8 cellular contexts compared by ENCODE assay signal in genomic region chr9:2602704-2603116, GRCh38. TPM values are rescaled to one million over a fixed set of nuclear protein-coding genes. Genes with fewer than 3 reads are reported as not detected.
DNase-seq lines count a peak whose midpoint lies in the region; ATAC-seq and TF ChIP-seq lines count a peak whose summit lies in the region.

No MANE protein-coding gene starts in this region.

- H3K27ac ChIP-seq in tibial artery = no peak overlapping the region

- H3K4me3 ChIP-seq in fibroblast of villous mesenchyme (ENCODE audit: low read depth, low read length) = no peak overlapping the region
- H3K4me3 ChIP-seq in tibial artery = no peak overlapping the region

- intact Hi-C loops in tibial artery (cut with DNase I; ENCODE audit: low total_unique reads) = no loop called here

- H3K27me3 ChIP-seq in tibial artery = no peaks in the 10 kb centered on the region

- DNase-seq in NCI-H1105 (lab: John Stamatoyannopoulos, UW) (peak; percentile 31), fibroblast of villous mesenchyme (ENCODE audit: low read depth) (peak; percentile 76), tibial artery (no peak), DMS114 treated with DMSO at 0.1 percent for 48 hours (lab: John Stamatoyannopoulos, UW; ENCODE audit: unreplicated experiment) (no peak), D341Med (ENCODE audit: low spot score) (no peak)
- DNase-seq in stimulated activated CD4-positive, alpha-beta T cell treated with anti-CD3 and anti-CD28 coated beads, Interleukin-1b, Interleukin-23, amount 100 ng/mL, for 48 hours = no peak

- no peaks in the 10 kb centered on the region for H3K36me3 ChIP-seq in tibial artery

- ATAC-seq in GM18499 (IDR thresholded peaks at IDR 0.05; ENCODE audit: insufficient read depth, unreplicated experiment) (peak; percentile 57), HG02623 (IDR thresholded peaks at IDR 0.05; ENCODE audit: unreplicated experiment) (peak; percentile 58)

- peaks cover 0 to 8% (median 2%) of the 10 kb centered on the region in 4 donors for H3K4me1 ChIP-seq in tibial artery

- no peak for TF ChIP-seq CTCF in fibroblast of villous mesenchyme (IDR thresholded peaks at IDR 0.05; ENCODE audit: insufficient read depth, low read depth, low read length)
- no peak for TF ChIP-seq CTCF in tibial artery (IDR thresholded peaks at IDR 0.05)

- no peaks in the 10 kb centered on the region for H3K9me3 ChIP-seq in tibial artery

RNA-seq across cellular contexts. Expression of gene VLDLR, which starts 18.9 kb away (rescaled TPM):
- total RNA-seq in fibroblast of villous mesenchyme = 4.7 and 9.0 TPM in 2 replicates

Comparison
In these comparisons a context has a peak if more than half of its experiments do, and no peak if none do; other contexts are left out.
1. DNase-seq: peak in NCI-H1105 (single experiment) and fibroblast of villous mesenchyme (single experiment); none in tibial artery (0 of 2), DMS114 treated with DMSO at 0.1 percent for 48 hours (single experiment), stimulated activated CD4-positive, alpha-beta T cell treated with anti-CD3 and anti-CD28 coated beads, Interleukin-1b, Interleukin-23, amount 100 ng/mL, for 48 hours (single experiment) and D341Med (single experiment).